8 cellular contexts compared by ENCODE assay signal in the genomic region with DNA sequence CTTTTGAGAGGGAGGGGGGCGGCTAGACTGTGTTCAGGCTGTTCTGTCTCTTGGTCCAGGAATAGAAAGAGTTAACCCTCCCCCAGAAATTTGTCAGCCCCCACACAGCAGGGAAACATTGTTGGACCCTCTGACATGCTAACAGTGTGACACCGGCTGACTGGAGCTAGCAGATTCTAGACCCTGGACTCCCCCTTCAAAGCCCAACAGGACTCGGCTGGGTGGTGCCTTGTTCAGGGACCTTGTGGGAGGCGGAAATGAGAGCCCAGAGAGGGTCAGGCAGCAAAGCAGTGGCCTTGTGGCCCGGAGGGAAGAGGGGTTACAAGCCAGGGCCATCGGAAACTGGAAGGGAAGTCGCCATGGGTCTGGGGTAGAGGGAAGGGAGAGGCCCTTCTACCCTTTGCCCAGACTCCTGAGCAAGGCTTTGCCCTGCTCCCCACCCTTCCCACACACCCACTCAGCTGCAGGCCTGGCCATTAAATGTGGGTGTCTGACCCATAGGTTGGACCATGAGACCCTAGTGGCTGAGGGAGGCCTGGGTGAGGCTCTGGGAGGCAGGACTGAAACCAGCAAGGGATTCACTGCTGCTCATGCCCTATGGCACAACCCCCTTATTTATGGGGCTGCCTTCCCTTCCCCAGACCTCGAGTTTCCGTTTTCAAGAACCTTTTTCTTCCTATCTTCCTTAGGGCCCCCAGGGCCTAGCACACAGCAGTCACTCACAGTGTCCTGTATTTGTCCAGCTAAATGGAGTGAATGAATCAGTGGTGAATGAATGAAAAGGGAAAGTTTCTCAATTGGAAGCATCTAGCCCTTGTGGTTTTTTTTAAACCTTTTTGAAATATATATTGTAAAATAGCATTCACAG. TPM values are rescaled to one million over a fixed set of nuclear protein-coding genes. Genes with fewer than 3 reads are reported as not detected.
DNase-seq lines count a peak whose midpoint lies in the region; ATAC-seq, FAIRE-seq and TF ChIP-seq lines count a peak whose summit lies in the region.
"Had no signal": no experiment of that assay in that cellular context is flagged by ENCODE, and none has a peak within 500 bp of the region (broad histone marks: within the 10 kb centered on the region; RNA-seq: fewer than 3 reads in every experiment).

No MANE protein-coding gene starts in this region.

- DNase-seq in H9 = no peak
- no peak for DNase-seq in RWPE2 (ENCODE audit: low spot score)
- DNase-seq in spleen = peak; percentile 86
- no peak for DNase-seq in small intestine
- DNase-seq: activated CD4-positive, alpha-beta T cell treated with anti-CD3 and anti-CD28 coated beads for 4 hours had no signal

- no peak overlapping the region for H3K27ac Mint-ChIP-seq in H9
- no peak overlapping the region for H3K27ac Mint-ChIP-seq in stimulated activated memory B cell treated with anti-CD40 and anti-IgM and Interleukin-4, amounts not matched to agents 10 μg/mL and 1 μg/mL and 100 μg/mL, for 72 hours

- H2AK5ac ChIP-seq in H9 (ENCODE audit: insufficient read length, low read length) = no peak overlapping the region

- no peak for TF ChIP-seq POLR2A in spleen (IDR thresholded peaks at IDR 0.05)

- no peaks in the 10 kb centered on the region for H4K20me1 ChIP-seq in H9 (ENCODE audit: control insufficient read depth, insufficient read depth, insufficient read length)

- H3K56ac ChIP-seq in H9 (ENCODE audit: insufficient read length, low read depth, low read length) = no peak overlapping the region

- no peak overlapping the region for H2BK12ac ChIP-seq in H9 (ENCODE audit: insufficient read length, low read depth, low read length)

- H3K4me3 Mint-ChIP-seq in H9 = peak overlapping the region in 1 of 2 experiments; percentile 69; a peak in 1 of 5 replicates
- H3K4me3 Mint-ChIP-seq in stimulated activated memory B cell treated with anti-CD40 and anti-IgM and Interleukin-4, amounts not matched to agents 10 μg/mL and 1 μg/mL and 100 μg/mL, for 72 hours = no peak overlapping the region

- peaks cover 9% of the 10 kb centered on the region for H3K23me2 ChIP-seq in H9 (ENCODE audit: insufficient read length, low read depth, low read length, poor library complexity, severe bottlenecking)

- H4K5ac ChIP-seq in H9 (ENCODE audit: insufficient read length, low read depth, low read length) = no peak overlapping the region

- H3K18ac ChIP-seq in H9 (ENCODE audit: insufficient read length, low read depth, low read length) = no peak overlapping the region

- no peak overlapping the region for H2AFZ ChIP-seq in H9 (ENCODE audit: low read length)

- WGBS in H9 (ENCODE audit: extremely low coverage, insufficient read length, low lambda C conversion rate) = no CpG with 5 or more reads among the region's 9 CpGs
- WGBS in spleen, 5 donors = 45 to 51% (median 46%) methylated on average over 5 to 9 of the region's 9 CpGs
- 72 to 91% (median 79%) methylated on average over 9 of the region's 9 CpGs for WGBS in small intestine, 3 donors

- H3K27me3 ChIP-seq in H9 (ENCODE audit: insufficient read depth, low read length) (peaks cover 72% of the 10 kb centered on the region), RWPE2 (ENCODE audit: insufficient read depth, poor library complexity, severe bottlenecking) (no peaks in the 10 kb centered on the region), iPS-18a (ENCODE audit: control insufficient read depth, insufficient read depth, low read length) (peaks cover 90% of the 10 kb centered on the region), spleen (replicated peaks in 1 of 7) (peaks cover 0 to 39% (median 9%) of the 10 kb centered on the region in 7 donors), small intestine (ENCODE audit: control insufficient read depth in 2 of 2, insufficient read depth in 2 of 2, low read length in 2 of 2) (no peaks in the 10 kb centered on the region)

- H2BK15ac ChIP-seq in H9 (ENCODE audit: low read depth, low read length) = no peak overlapping the region

- no peak for ATAC-seq in RWPE2 (ENCODE audit: low read depth)
- ATAC-seq in stimulated activated memory B cell treated with anti-CD40 and anti-IgM and Interleukin-4, amounts not matched to agents 10 μg/mL and 1 μg/mL and 100 μg/mL, for 72 hours = no peak
- ATAC-seq in GM21423 (IDR thresholded peaks at IDR 0.05; ENCODE audit: unreplicated experiment) = no peak

- H2BK120ac ChIP-seq in H9 (ENCODE audit: low read depth, low read length, poor library complexity, severe bottlenecking) = no peak overlapping the region

- no peak overlapping the region for H2BK20ac ChIP-seq in H9 (ENCODE audit: low read depth, low read length, poor library complexity, severe bottlenecking)

- H3K4me1 ChIP-seq in H9 (ENCODE audit: insufficient read depth, low read length) = no peaks in the 10 kb centered on the region; the same call in 1 of the 2 replicates
- peaks cover 40% of the 10 kb centered on the region for H3K4me1 ChIP-seq in RWPE2 (ENCODE audit: insufficient read depth, poor library complexity, severe bottlenecking)
- peaks cover 17% of the 10 kb centered on the region for H3K4me1 ChIP-seq in iPS-18a (ENCODE audit: control insufficient read depth, low read depth, low read length)
- peaks cover 48 to 100% (median 86%) of the 10 kb centered on the region in 6 donors for H3K4me1 ChIP-seq in spleen
- peaks cover 0 to 2% of the 10 kb centered on the region in 2 donors for H3K4me1 ChIP-seq in small intestine (ENCODE audit: control insufficient read depth in 2 of 2, insufficient read depth in 1 of 2, low read depth in 1 of 2, low read length in 1 of 2)

- H3T11ph ChIP-seq in H9 (ENCODE audit: low read length) = no peak overlapping the region

- FAIRE-seq in small intestine (lab: Jason Lieb, UNC) = no peak

- H3K9ac ChIP-seq in H9 (ENCODE audit: extremely low read depth, insufficient read length, low read length) (no peak overlapping the region), iPS-18a (ENCODE audit: low read length) (no peak overlapping the region)

- H3K27ac ChIP-seq in H9 (ENCODE audit: insufficient read length, low read depth, low read length) (no peak overlapping the region), RWPE2 (ENCODE audit: poor library complexity, severe bottlenecking) (peak overlapping the region; percentile 54), iPS-18a (ENCODE audit: low read length) (no peak overlapping the region), spleen (peak overlapping the region; percentile 14 to 88 (median 82)), small intestine (ENCODE audit: low read depth in 1 of 2, low read length in 1 of 2) (no peak overlapping the region)

- TF ChIP-seq CTCF in H9 (conservative IDR thresholded peaks at IDR 0.05) (no peak), RWPE2 (IDR thresholded peaks at IDR 0.05; ENCODE audit: poor library complexity, severe bottlenecking) (no peak), spleen (IDR thresholded peaks at IDR 0.05 in 8 of 11, conservative IDR thresholded peaks at IDR 0.05 in 3 of 11) (peak in 1 of 11 experiments; percentile 12)

- H3K36me3 ChIP-seq in RWPE2 (ENCODE audit: low read depth) (peaks cover 29% of the 10 kb centered on the region), iPS-18a (ENCODE audit: control insufficient read depth, low read depth, low read length) (no peaks in the 10 kb centered on the region), spleen (peaks cover 0 to 4% (median 0%) of the 10 kb centered on the region in 6 donors), small intestine (ENCODE audit: control insufficient read depth in 2 of 2, insufficient read depth in 2 of 2, low read length in 2 of 2) (no peaks in the 10 kb centered on the region)

- no peaks in the 10 kb centered on the region for H3K79me1 ChIP-seq in H9 (ENCODE audit: insufficient read depth, low read depth, low read length, poor library complexity, severe bottlenecking)

- no peak overlapping the region for H3K4ac ChIP-seq in H9 (ENCODE audit: low read depth, low read length)

- peaks cover 0 to 2% (median 0%) of the 10 kb centered on the region in 3 experiments; a peak in 2 of 7 replicates for H3K36me3 Mint-ChIP-seq in H9 (ENCODE audit: insufficient read depth in 1 of 3, low read depth in 3 of 3)
- no peaks in the 10 kb centered on the region for H3K36me3 Mint-ChIP-seq in stimulated activated memory B cell treated with anti-CD40 and anti-IgM and Interleukin-4, amounts not matched to agents 10 μg/mL and 1 μg/mL and 100 μg/mL, for 72 hours

- H3K4me3 ChIP-seq in RWPE2 (ENCODE audit: severe bottlenecking) = no peak overlapping the region
- H3K4me3 ChIP-seq in iPS-18a (ENCODE audit: low read length) = peak overlapping the region; percentile 68
- H3K4me3 ChIP-seq in spleen = peak overlapping the region in 6 of 8 donors; percentile 49 to 81 (median 62)
- no peak overlapping the region for H3K4me3 ChIP-seq in small intestine (ENCODE audit: low read depth in 1 of 2, low read length in 2 of 2)

- intact Hi-C loops in spleen (cut with DNase I; ENCODE audit: low total_unique reads) = no loop called here

- no peak overlapping the region for H4K91ac ChIP-seq in H9 (ENCODE audit: insufficient read length, low read depth, low read length)

- no peak overlapping the region for H3K23ac ChIP-seq in H9 (ENCODE audit: insufficient read length, low read depth, low read length)

- H3K9me3 Mint-ChIP-seq in H9 = no peaks in the 10 kb centered on the region; a peak in 1 of 5 replicates
- no peaks in the 10 kb centered on the region for H3K9me3 Mint-ChIP-seq in stimulated activated memory B cell treated with anti-CD40 and anti-IgM and Interleukin-4, amounts not matched to agents 10 μg/mL and 1 μg/mL and 100 μg/mL, for 72 hours

- no peak overlapping the region for H2BK5ac ChIP-seq in H9 (ENCODE audit: insufficient read length, low read length)

- no peak overlapping the region for H3K14ac ChIP-seq in H9 (ENCODE audit: insufficient read depth, low read length)

- no peaks in the 10 kb centered on the region for H3K79me2 ChIP-seq in H9 (ENCODE audit: insufficient read depth, low read length)

- H3K9me3 ChIP-seq in H9 (ENCODE audit: control insufficient read depth, low read depth, low read length) = no peaks in the 10 kb centered on the region
- H3K9me3 ChIP-seq in RWPE2 (ENCODE audit: severe bottlenecking) = no peaks in the 10 kb centered on the region
- no peaks in the 10 kb centered on the region for H3K9me3 ChIP-seq in iPS-18a (ENCODE audit: control insufficient read depth, low read depth, low read length)
- H3K9me3 ChIP-seq in spleen = no peaks in the 10 kb centered on the region
- H3K9me3 ChIP-seq in small intestine (ENCODE audit: control insufficient read depth, low read depth) = no peaks in the 10 kb centered on the region

- peaks cover 32 to 52% of the 10 kb centered on the region in 2 experiments for H3K4me1 Mint-ChIP-seq in H9
- peaks cover 58% of the 10 kb centered on the region for H3K4me1 Mint-ChIP-seq in stimulated activated memory B cell treated with anti-CD40 and anti-IgM and Interleukin-4, amounts not matched to agents 10 μg/mL and 1 μg/mL and 100 μg/mL, for 72 hours

- H3K4me2 ChIP-seq in H9 (ENCODE audit: insufficient read depth, insufficient read length, low read length) = peak overlapping the region; percentile 54

- no peak overlapping the region for H4K8ac ChIP-seq in H9 (replicated peaks; ENCODE audit: insufficient read length, low read depth, low read length)

- peaks cover 99% of the 10 kb centered on the region for H3K27me3 Mint-ChIP-seq in H9 (ENCODE audit: low read depth)
- H3K27me3 Mint-ChIP-seq in stimulated activated memory B cell treated with anti-CD40 and anti-IgM and Interleukin-4, amounts not matched to agents 10 μg/mL and 1 μg/mL and 100 μg/mL, for 72 hours = peaks cover 35% of the 10 kb centered on the region

RNA-seq across cellular contexts. Expression of gene RAI1, which starts 44.8 kb away (rescaled TPM):
- total RNA-seq in H9 (2021) (1.5 and 1.9 TPM in 2 replicates), spleen (10 to 100 TPM; 28.9 to 61.9 (median 40.3) TPM)
- polyA plus RNA-seq in spleen (10 to 100 TPM in 1 of 3 donors, 1 to 10 TPM in 2; 5.4 to 19.7 (median 6.1) TPM), small intestine (1 to 10 TPM; 2.4 to 9.3 (median 3.1) TPM)

Comparison
In these comparisons a context has a peak if more than half of its experiments do, and no peak if none do; other contexts are left out.
1. H3K27ac ChIP-seq: peak in RWPE2 (single experiment) and spleen (8 of 8); none in H9 (single experiment), iPS-18a (single experiment) and small intestine (0 of 2).
2. H3K4me3 ChIP-seq: peak in iPS-18a (single experiment) and spleen (6 of 8); none in RWPE2 (single experiment) and small intestine (0 of 2).
3. RNA of gene RAI1, which starts 44.8 kb away (total RNA-seq): 28.9 to 61.9 TPM in spleen; 1.5 to 1.9 TPM in H9; every median in the first group is over 10 times any median in the second.